In genomic region chr6:155330133-155330734, GRCh38 we compare ENCODE assay signal across 15 cellular contexts. TPM values are rescaled to one million over a fixed set of nuclear protein-coding genes. Genes with fewer than 3 reads are reported as not detected.
A peak's percentile ranks its signal among the peaks of the same experiment; 100 is the strongest.
DNase-seq lines count a peak whose midpoint lies in the region; ATAC-seq, FAIRE-seq and TF ChIP-seq lines count a peak whose summit lies in the region.
"Had no signal": no experiment of that assay in that cellular context is flagged by ENCODE, and none has a peak within 500 bp of the region (broad histone marks: within the 10 kb centered on the region; RNA-seq: fewer than 3 reads in every experiment).

No MANE protein-coding gene starts in this region.

- no peak for DNase-seq in activated naive CD4-positive, alpha-beta T cell treated with anti-CD3 and anti-CD28 coated beads, Interleukin-2, amount 50 U/mL, for 72 hours (ENCODE audit: low spot score in 2 of 2)
- DNase-seq in GM19239 (ENCODE audit: insufficient read length, low spot score) (no peak), astrocyte (ENCODE audit: low read depth) (no peak), progenitor cell of endocrine pancreas (ENCODE audit: low spot score, unreplicated experiment) (no peak), aorta (no peak)
- no peak for DNase-seq in activated effector memory CD4-positive, alpha-beta T cell treated with Interleukin-2 at 50 U/mL for 16 hours
- DNase-seq: ACHN; CD4-positive, CD25-positive, alpha-beta regulatory T cell; DMS79; GOT3; H9 had no signal

- H3K9me3 ChIP-seq in astrocyte (ENCODE audit: insufficient read depth, low read depth, low read length), result no peaks in the 10 kb centered on the region
- H3K9me3 ChIP-seq in aorta (ENCODE audit: control insufficient read depth, low read length), result no peaks in the 10 kb centered on the region

- no peaks in the 10 kb centered on the region for H3K9me3 Mint-ChIP-seq in activated naive CD4-positive, alpha-beta T cell treated with anti-CD3 and anti-CD28 coated beads, Interleukin-2, amount 50 U/mL, for 24 hours
- H3K9me3 Mint-ChIP-seq in activated naive CD4-positive, alpha-beta T cell treated with anti-CD3 and anti-CD28 coated beads, Interleukin-2, amount 50 U/mL, for 72 hours, result no peaks in the 10 kb centered on the region
- H3K9me3 Mint-ChIP-seq in astrocyte (ENCODE audit: unreplicated experiment), result peaks cover 1% of the 10 kb centered on the region
- peaks cover 5% of the 10 kb centered on the region for H3K9me3 Mint-ChIP-seq in progenitor cell of endocrine pancreas (ENCODE audit: low read depth)

- no peak overlapping the region for H2AFZ ChIP-seq in astrocyte (ENCODE audit: low read depth, low read length)

- H3K27me3 ChIP-seq in astrocyte (ENCODE audit: insufficient read depth, low read length) (no peaks in the 10 kb centered on the region), aorta (ENCODE audit: control insufficient read depth in 1 of 2, insufficient read depth in 2 of 2, low read length in 1 of 2) (no peaks in the 10 kb centered on the region)
- H3K27me3 ChIP-seq: BLaER1 treated with 17β-estradiol and CSF1 and Interleukin-3, amounts not matched to agents 10 nM and 100 nM had no signal

- H3K4me1 ChIP-seq in astrocyte (ENCODE audit: insufficient read depth, low read length), result peaks cover 3% of the 10 kb centered on the region
- H3K4me1 ChIP-seq in aorta (ENCODE audit: control insufficient read depth in 1 of 2, insufficient read depth in 2 of 2, low read length in 2 of 2), result no peaks in the 10 kb centered on the region

- H3K27me3 Mint-ChIP-seq in activated naive CD4-positive, alpha-beta T cell treated with anti-CD3 and anti-CD28 coated beads, Interleukin-2, amount 50 U/mL, for 24 hours, result no peaks in the 10 kb centered on the region
- H3K27me3 Mint-ChIP-seq in astrocyte (ENCODE audit: low read depth, unreplicated experiment), result no peaks in the 10 kb centered on the region
- no peaks in the 10 kb centered on the region for H3K27me3 Mint-ChIP-seq in progenitor cell of endocrine pancreas
- H3K27me3 Mint-ChIP-seq: CD4-positive, CD25-positive, alpha-beta regulatory T cell had no signal

- WGBS in aorta, 2 donors, result 96 to 100% methylated on average over 6 of the region's 6 CpGs

- intact Hi-C loops in aorta (cut with DNase I), result no loop called here

- peak; percentile 48 for FAIRE-seq in GM19239 (lab: Jason Lieb, UNC)
- no peak for FAIRE-seq in astrocyte (lab: Jason Lieb, UNC)
- FAIRE-seq: GM12878, HTR-8/SVneo had no signal

- no peak overlapping the region for H3K27ac ChIP-seq in astrocyte (ENCODE audit: low read depth, low read length)
- no peak overlapping the region for H3K27ac ChIP-seq in aorta (ENCODE audit: low read depth in 1 of 2, low read length in 2 of 2)
- H3K27ac ChIP-seq: BLaER1 treated with 17β-estradiol and CSF1 and Interleukin-3, amounts not matched to agents 10 nM and 100 nM had no signal

- H3K36me3 Mint-ChIP-seq in activated naive CD4-positive, alpha-beta T cell treated with anti-CD3 and anti-CD28 coated beads, Interleukin-2, amount 50 U/mL, for 24 hours, result no peaks in the 10 kb centered on the region
- no peaks in the 10 kb centered on the region for H3K36me3 Mint-ChIP-seq in activated naive CD4-positive, alpha-beta T cell treated with anti-CD3 and anti-CD28 coated beads, Interleukin-2, amount 50 U/mL, for 72 hours
- no peaks in the 10 kb centered on the region for H3K36me3 Mint-ChIP-seq in astrocyte (ENCODE audit: low read depth, unreplicated experiment)
- no peaks in the 10 kb centered on the region for H3K36me3 Mint-ChIP-seq in progenitor cell of endocrine pancreas (ENCODE audit: insufficient read depth)
- H3K36me3 Mint-ChIP-seq: CD4-positive, CD25-positive, alpha-beta regulatory T cell had no signal

- H3K4me2 ChIP-seq in astrocyte (ENCODE audit: low read length), result no peak overlapping the region
- H3K4me2 ChIP-seq: BLaER1 treated with 17β-estradiol and CSF1 and Interleukin-3, amounts not matched to agents 10 nM and 100 nM had no signal

- no peak overlapping the region for H3K9ac ChIP-seq in astrocyte (ENCODE audit: low read length)
- H3K9ac ChIP-seq: BLaER1 treated with 17β-estradiol and CSF1 and Interleukin-3, amounts not matched to agents 10 nM and 100 nM had no signal

- no peaks in the 10 kb centered on the region for H3K36me3 ChIP-seq in astrocyte (ENCODE audit: insufficient read depth, low read length)
- no peaks in the 10 kb centered on the region for H3K36me3 ChIP-seq in aorta (ENCODE audit: control insufficient read depth in 1 of 2, insufficient read depth in 2 of 2, low read length in 1 of 2)
- H3K36me3 ChIP-seq: BLaER1 treated with 17β-estradiol and CSF1 and Interleukin-3, amounts not matched to agents 10 nM and 100 nM had no signal

- ATAC-seq in activated naive CD4-positive, alpha-beta T cell treated with anti-CD3 and anti-CD28 coated beads, Interleukin-2, amount 50 U/mL, for 72 hours, result no peak
- ATAC-seq in aorta (ENCODE audit: low FRiP score), result no peak
- ATAC-seq: GM12878 had no signal

- H3K4me1 Mint-ChIP-seq in activated naive CD4-positive, alpha-beta T cell treated with anti-CD3 and anti-CD28 coated beads, Interleukin-2, amount 50 U/mL, for 24 hours, result peaks cover 55% of the 10 kb centered on the region
- H3K4me1 Mint-ChIP-seq in astrocyte (ENCODE audit: low read depth, unreplicated experiment), result peaks cover 12% of the 10 kb centered on the region
- peaks cover 30% of the 10 kb centered on the region for H3K4me1 Mint-ChIP-seq in progenitor cell of endocrine pancreas (ENCODE audit: low read depth)

- TF ChIP-seq CTCF in astrocyte (IDR thresholded peaks at IDR 0.05; ENCODE audit: insufficient read depth, low read depth, low read length) (no peak), progenitor cell of endocrine pancreas (IDR thresholded peaks at IDR 0.05; ENCODE audit: unreplicated experiment) (no peak)

- no peaks in the 10 kb centered on the region for H4K20me1 ChIP-seq in astrocyte (ENCODE audit: insufficient read depth, low read length)
- H4K20me1 ChIP-seq: BLaER1 treated with 17β-estradiol and CSF1 and Interleukin-3, amounts not matched to agents 10 nM and 100 nM had no signal

- no peaks in the 10 kb centered on the region for H3K79me2 ChIP-seq in astrocyte (ENCODE audit: insufficient read depth, low read length)

- no peak overlapping the region for H3K4me3 Mint-ChIP-seq in activated naive CD4-positive, alpha-beta T cell treated with anti-CD3 and anti-CD28 coated beads, Interleukin-2, amount 50 U/mL, for 24 hours
- H3K4me3 Mint-ChIP-seq in astrocyte (ENCODE audit: unreplicated experiment) (peak overlapping the region; percentile 55), progenitor cell of endocrine pancreas (ENCODE audit: low read depth) (no peak overlapping the region)
- H3K4me3 Mint-ChIP-seq: CD4-positive, CD25-positive, alpha-beta regulatory T cell; H9 had no signal

- H3K27ac Mint-ChIP-seq in activated naive CD4-positive, alpha-beta T cell treated with anti-CD3 and anti-CD28 coated beads, Interleukin-2, amount 50 U/mL, for 24 hours, result peak overlapping the region; percentile 5
- H3K27ac Mint-ChIP-seq in activated naive CD4-positive, alpha-beta T cell treated with anti-CD3 and anti-CD28 coated beads, Interleukin-2, amount 50 U/mL, for 72 hours, result no peak overlapping the region
- H3K27ac Mint-ChIP-seq in astrocyte (ENCODE audit: unreplicated experiment), result no peak overlapping the region
- H3K27ac Mint-ChIP-seq in progenitor cell of endocrine pancreas, result peak overlapping the region; percentile 4
- H3K27ac Mint-ChIP-seq: H9 had no signal

- H3K4me3 ChIP-seq in astrocyte (ENCODE audit: insufficient read depth, low read depth, low read length) (no peak overlapping the region), aorta (ENCODE audit: low read length in 2 of 2) (no peak overlapping the region)
- H3K4me3 ChIP-seq: BLaER1 treated with 17β-estradiol and CSF1 and Interleukin-3, amounts not matched to agents 10 nM and 100 nM; GM12878 had no signal

RNA-seq across cellular contexts. Expression of gene TFB1M, which starts 15.9 kb away (rescaled TPM):
- total RNA-seq in activated naive CD4-positive, alpha-beta T cell treated with anti-CD3 and anti-CD28 coated beads, Interleukin-2, amount 50 U/mL, for 72 hours, result 10 to 100 TPM; 44.7 to 49.2 TPM
- total RNA-seq in astrocyte (24.1 and 26.2 TPM in 2 replicates), progenitor cell of endocrine pancreas (33.2 and 37.4 TPM in 2 replicates), aorta (10 to 100 TPM; 16.3 to 23.8 TPM)
- polyA plus RNA-seq in aorta, result 10 to 100 TPM in 1 of 2 donors, 1 to 10 TPM in 1; 6.0 to 10.0 TPM

Comparison
In these comparisons a context has a peak if more than half of its experiments do, and no peak if none do; other contexts are left out.
1. H3K27ac Mint-ChIP-seq: peak in activated naive CD4-positive, alpha-beta T cell treated with anti-CD3 and anti-CD28 coated beads, Interleukin-2, amount 50 U/mL, for 24 hours (single experiment) and progenitor cell of endocrine pancreas (single experiment); none in activated naive CD4-positive, alpha-beta T cell treated with anti-CD3 and anti-CD28 coated beads, Interleukin-2, amount 50 U/mL, for 72 hours (0 of 2) and astrocyte (single experiment).